Comparison of ENCODE assay signal across 3 cellular contexts in the genomic region with DNA sequence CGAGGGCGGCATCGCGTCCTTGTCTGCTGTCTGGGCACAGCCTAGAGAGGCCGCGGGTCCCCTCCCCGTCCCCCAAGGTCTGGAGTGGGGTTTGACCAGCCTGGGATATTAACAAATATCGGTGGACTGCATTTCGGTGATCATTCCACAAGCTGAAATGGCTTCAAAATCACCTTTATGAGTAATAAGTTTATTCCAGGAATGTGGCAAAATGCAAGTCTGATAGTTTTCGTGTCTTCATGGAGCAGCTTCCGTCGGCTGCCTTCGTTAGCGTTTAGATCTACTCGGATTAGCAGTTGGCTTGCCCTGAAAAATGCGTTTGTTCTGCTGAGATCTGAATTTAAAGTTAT.
TF ChIP-seq lines count a peak whose summit lies in the region.

No MANE protein-coding gene starts in this region.

TF ChIP-seq in SK-N-SH, 30 proteins besides CTCF, POLR2A, EP300 and RAD21:
- TF ChIP-seq, protein P1, sequence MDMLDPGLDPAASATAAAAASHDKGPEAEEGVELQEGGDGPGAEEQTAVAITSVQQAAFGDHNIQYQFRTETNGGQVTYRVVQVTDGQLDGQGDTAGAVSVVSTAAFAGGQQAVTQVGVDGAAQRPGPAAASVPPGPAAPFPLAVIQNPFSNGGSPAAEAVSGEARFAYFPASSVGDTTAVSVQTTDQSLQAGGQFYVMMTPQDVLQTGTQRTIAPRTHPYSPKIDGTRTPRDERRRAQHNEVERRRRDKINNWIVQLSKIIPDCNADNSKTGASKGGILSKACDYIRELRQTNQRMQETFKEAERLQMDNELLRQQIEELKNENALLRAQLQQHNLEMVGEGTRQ (IDR thresholded peaks at IDR 0.05; ENCODE audit: borderline replicate concordance, low read depth, low read length) = no peak
- TF ChIP-seq EZH2phosphoT487 (IDR thresholded peaks at IDR 0.05; ENCODE audit: borderline replicate concordance, low read depth) = peak; percentile 68; the same call in 1 of the 2 replicates

TF ChIP-seq in SK-N-SH treated with all-trans-retinoic acid at 6 μM for 48 hours, 23 proteins besides CTCF, POLR2A, EP300 and RAD21:
- no peak for TF ChIP-seq ARNTL (CRISPR knock-in tag; IDR thresholded peaks at IDR 0.05; ENCODE audit: borderline replicate concordance, low read depth)
- TF ChIP-seq, protein P2, sequence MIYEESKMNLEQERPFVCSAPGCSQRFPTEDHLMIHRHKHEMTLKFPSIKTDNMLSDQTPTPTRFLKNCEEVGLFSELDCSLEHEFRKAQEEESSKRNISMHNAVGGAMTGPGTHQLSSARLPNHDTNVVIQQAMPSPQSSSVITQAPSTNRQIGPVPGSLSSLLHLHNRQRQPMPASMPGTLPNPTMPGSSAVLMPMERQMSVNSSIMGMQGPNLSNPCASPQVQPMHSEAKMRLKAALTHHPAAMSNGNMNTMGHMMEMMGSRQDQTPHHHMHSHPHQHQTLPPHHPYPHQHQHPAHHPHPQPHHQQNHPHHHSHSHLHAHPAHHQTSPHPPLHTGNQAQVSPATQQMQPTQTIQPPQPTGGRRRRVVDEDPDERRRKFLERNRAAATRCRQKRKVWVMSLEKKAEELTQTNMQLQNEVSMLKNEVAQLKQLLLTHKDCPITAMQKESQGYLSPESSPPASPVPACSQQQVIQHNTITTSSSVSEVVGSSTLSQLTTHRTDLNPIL (CRISPR knock-in tag; IDR thresholded peaks at IDR 0.05; ENCODE audit: low read depth) = no peak
- no peak for TF ChIP-seq ZNF70 (CRISPR knock-in tag; IDR thresholded peaks at IDR 0.05)
- TF ChIP-seq ISL1 (CRISPR knock-in tag; IDR thresholded peaks at IDR 0.05) = no peak
- TF ChIP-seq RARB (CRISPR knock-in tag; IDR thresholded peaks at IDR 0.05) = no peak

TF ChIP-seq in H1, 55 proteins besides CTCF, POLR2A, EP300 and RAD21:
- TF ChIP-seq SUZ12 (IDR thresholded peaks at IDR 0.05; ENCODE audit: low read length) (peak; percentile 37; the same call in 1 of the 2 replicates), TAF1 (IDR thresholded peaks at IDR 0.05; ENCODE audit: low read depth, low read length) (no peak)
TF ChIP-seq in H1: peak in this region for 1.
